Comparison of ENCODE assay signal across 8 cellular contexts in genomic region chr1:143424491-143425032, GRCh38.
DNase-seq lines count a peak whose midpoint lies in the region; ATAC-seq, FAIRE-seq and TF ChIP-seq lines count a peak whose summit lies in the region.
"Not testable (repeated sequence)": the region's sequence is repeated elsewhere in the genome, so short reads cannot be mapped to it uniquely, and the experiment has no call there.

No MANE protein-coding gene starts in this region.

- POLR2A ChIA-PET in HepG2 (lab: Yijun Ruan, JAX): not testable (repeated sequence)

- not testable (repeated sequence) for H3K9me3 Mint-ChIP-seq in GM23338; activated naive CD4-positive, alpha-beta T cell treated with anti-CD3 and anti-CD28 coated beads, Interleukin-2, amount 10 ng/mL, durations not matched to agents 7 days and 5 days

- H3K36me3 ChIP-seq in GM23338 (ENCODE audit: insufficient read depth); RWPE2 (ENCODE audit: low read depth); HepG2 (replicated peaks in 1 of 2; ENCODE audit: control insufficient read depth in 1 of 2, insufficient read depth in 2 of 2, low read length in 2 of 2): not testable (repeated sequence)

- H3K4me1 Mint-ChIP-seq in GM23338; activated naive CD4-positive, alpha-beta T cell treated with anti-CD3 and anti-CD28 coated beads, Interleukin-2, amount 10 ng/mL, durations not matched to agents 7 days and 5 days: not testable (repeated sequence)

- H3K4me1 ChIP-seq in GM23338 (ENCODE audit: insufficient read depth); RWPE2 (ENCODE audit: insufficient read depth, poor library complexity, severe bottlenecking); HepG2 (ENCODE audit: insufficient read depth, low read length): not testable (repeated sequence)

- not testable (repeated sequence) for H3K9ac ChIP-seq in HepG2 (ENCODE audit: insufficient read depth, low read depth, low read length)

- not testable (repeated sequence) for H3K4me2 ChIP-seq in GM23338; HepG2 (ENCODE audit: low read depth, low read length)

- not testable (repeated sequence) for H2AFZ ChIP-seq in GM23338; HepG2 (ENCODE audit: low read length)

- not testable (repeated sequence) for H3F3A ChIP-seq in GM23338 (replicated peaks; ENCODE audit: low read depth)

- TF ChIP-seq CTCF in GM23338 (conservative IDR thresholded peaks at IDR 0.05; ENCODE audit: low read depth in 2 of 2); RWPE2 (IDR thresholded peaks at IDR 0.05; ENCODE audit: poor library complexity, severe bottlenecking); cardiac fibroblast (IDR thresholded peaks at IDR 0.05; ENCODE audit: low read depth, low read length); HepG2 (CRISPR knock-in tag; IDR thresholded peaks at IDR 0.05); retinal pigment epithelial cell (conservative IDR thresholded peaks at IDR 0.05; ENCODE audit: low read depth, low read length): not testable (repeated sequence)

- not testable (repeated sequence) for FAIRE-seq in HepG2 (lab: Jason Lieb, UNC)

- intact Hi-C loops in Right ventricle myocardium inferior (cut with DNase I); HepG2 (cut with micrococcal nuclease; ENCODE audit: unreplicated experiment): not testable (repeated sequence)

- not testable (repeated sequence) for TF ChIP-seq RAD21 in HepG2 (CRISPR knock-in tag; IDR thresholded peaks at IDR 0.05)

- 20% methylated on average over 7 of the region's 35 CpGs for WGBS in HepG2 (ENCODE audit: low lambda C conversion rate)

- BruUV-seq in HepG2 (replicated peaks; lab: Mats Ljungman, UMichigan): not testable (repeated sequence)

- not testable (repeated sequence) for H3K27me3 ChIP-seq in GM23338 (ENCODE audit: insufficient read depth); RWPE2 (ENCODE audit: insufficient read depth, poor library complexity, severe bottlenecking); HepG2 (ENCODE audit: control insufficient read depth in 1 of 2, insufficient read depth in 2 of 2, low read length in 2 of 2)

- H3K27ac Mint-ChIP-seq in GM23338; activated naive CD4-positive, alpha-beta T cell treated with anti-CD3 and anti-CD28 coated beads, Interleukin-2, amount 10 ng/mL, durations not matched to agents 7 days and 5 days: not testable (repeated sequence)

- not testable (repeated sequence) for H3K79me2 ChIP-seq in GM23338 (replicated peaks; ENCODE audit: insufficient read depth); HepG2 (ENCODE audit: insufficient read depth, low read length)

- H3K9me3 ChIP-seq in RWPE2 (ENCODE audit: severe bottlenecking); HepG2 (ENCODE audit: low read length): not testable (repeated sequence)

- not testable (repeated sequence) for H3K9me2 ChIP-seq in GM23338 (ENCODE audit: insufficient read depth)

- not testable (repeated sequence) for H3K36me3 Mint-ChIP-seq in GM23338 (ENCODE audit: low read depth); activated naive CD4-positive, alpha-beta T cell treated with anti-CD3 and anti-CD28 coated beads, Interleukin-2, amount 10 ng/mL, durations not matched to agents 7 days and 5 days

- peak overlapping the region; percentile 68 for H3K4me3 Mint-ChIP-seq in GM23338
- H3K4me3 Mint-ChIP-seq in activated naive CD4-positive, alpha-beta T cell treated with anti-CD3 and anti-CD28 coated beads, Interleukin-2, amount 10 ng/mL, durations not matched to agents 7 days and 5 days: peak overlapping the region; percentile 15

- ATAC-seq in GM23338 (peak; percentile 61; the same call in 2 of the 3 replicates), RWPE2 (ENCODE audit: low read depth) (peak; percentile 87), Right ventricle myocardium inferior (peak; percentile 62), HepG2 (peak; percentile 83)

- H3K4me3 ChIP-seq in GM23338; RWPE2 (ENCODE audit: severe bottlenecking); HepG2 (replicated peaks in 1 of 3; ENCODE audit: insufficient read depth in 1 of 3, low read depth in 2 of 3, low read length in 3 of 3): not testable (repeated sequence)
- H3K4me3 ChIP-seq in cardiac fibroblast (replicated peaks in 1 of 2; ENCODE audit: low read depth in 2 of 2, low read length in 2 of 2) (peak overlapping the region; percentile 21 to 32), retinal pigment epithelial cell (ENCODE audit: low read length) (peak overlapping the region; percentile 23)

- in situ Hi-C loops in HepG2 (cut with HindIII; ENCODE audit: extremely low pct_ligation_motif_present, low pct_unique_long_range_greater_than_20kb): not testable (repeated sequence)

- CTCF ChIA-PET in activated naive CD4-positive, alpha-beta T cell treated with anti-CD3 and anti-CD28 coated beads, Interleukin-2, amount 10 ng/mL, durations not matched to agents 7 days and 5 days (lab: Charles Lee); HepG2 (lab: Yijun Ruan, JAX; ENCODE audit: low intra/inter-chr PET ratio, low total read pairs): not testable (repeated sequence)

- not testable (repeated sequence) for TF ChIP-seq EP300 in HepG2 (IDR thresholded peaks at IDR 0.05; ENCODE audit: low read depth in 2 of 2, low read length in 2 of 2); HepG2 (CRISPR knock-in tag; IDR thresholded peaks at IDR 0.05; ENCODE audit: borderline replicate concordance)

- H4K20me1 ChIP-seq in GM23338 (replicated peaks; ENCODE audit: insufficient read depth); HepG2 (ENCODE audit: insufficient read depth, low read length): not testable (repeated sequence)

- not testable (repeated sequence) for DNase-seq in GM23338 (ENCODE audit: low spot score); cardiac fibroblast (ENCODE audit: low read depth in 2 of 2); Right ventricle myocardium inferior (ENCODE audit: missing footprints); HepG2 (ENCODE audit: low spot score); retinal pigment epithelial cell (ENCODE audit: low read depth)
- peak; percentile 35 for DNase-seq in RWPE2 (ENCODE audit: low spot score)
- DNase-seq in activated naive CD4-positive, alpha-beta T cell treated with anti-CD3 and anti-CD28 coated beads, Interleukin-2, amount 10 ng/mL, durations not matched to agents 7 days and 5 days: peak; percentile 17
- peak; percentile 12 for DNase-seq in ureter (ENCODE audit: low spot score)

- TF ChIP-seq POLR2A in HepG2 (IDR thresholded peaks at IDR 0.05; ENCODE audit: insufficient read depth in 1 of 2, low read depth in 2 of 2, low read length in 2 of 2): not testable (repeated sequence)

- not testable (repeated sequence) for H3K27ac ChIP-seq in GM23338 (ENCODE audit: low read depth); RWPE2 (ENCODE audit: poor library complexity, severe bottlenecking); HepG2 (ENCODE audit: extremely low read length, insufficient read depth, low read length)

- H3K27me3 Mint-ChIP-seq in GM23338 (ENCODE audit: insufficient read depth, low read depth, poor library complexity); activated naive CD4-positive, alpha-beta T cell treated with anti-CD3 and anti-CD28 coated beads, Interleukin-2, amount 10 ng/mL, durations not matched to agents 7 days and 5 days: not testable (repeated sequence)

TF ChIP-seq in HepG2, 621 proteins besides CTCF, POLR2A, EP300 and RAD21:
- peak; percentile 39; the same call in 1 of the 2 replicates for TF ChIP-seq ZNF687 (CRISPR knock-in tag; IDR thresholded peaks at IDR 0.05)
- TF ChIP-seq ZNF777 (CRISPR knock-in tag; IDR thresholded peaks at IDR 0.05): 0 out of 2 replicates have a peak, but pooled peaks have one; percentile 41
